Comparison of ENCODE assay signal across 1 cellular context in genomic region chr19:58170860-58171259, GRCh38.
TF ChIP-seq lines count a peak whose summit lies in the region.

No MANE protein-coding gene starts in this region.

TF ChIP-seq in K562, 482 proteins besides CTCF, POLR2A, EP300 and RAD21:
- 0 out of 2 replicates have a peak, but pooled peaks have one; percentile 24 for TF ChIP-seq FOSL1 (tag; conservative IDR thresholded peaks at IDR 0.05)
- TF ChIP-seq, protein P1, sequence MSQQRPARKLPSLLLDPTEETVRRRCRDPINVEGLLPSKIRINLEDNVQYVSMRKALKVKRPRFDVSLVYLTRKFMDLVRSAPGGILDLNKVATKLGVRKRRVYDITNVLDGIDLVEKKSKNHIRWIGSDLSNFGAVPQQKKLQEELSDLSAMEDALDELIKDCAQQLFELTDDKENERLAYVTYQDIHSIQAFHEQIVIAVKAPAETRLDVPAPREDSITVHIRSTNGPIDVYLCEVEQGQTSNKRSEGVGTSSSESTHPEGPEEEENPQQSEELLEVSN (IDR thresholded peaks at IDR 0.05; ENCODE audit: borderline replicate concordance in 1 of 2, extremely low read depth in 1 of 2, insufficient read depth in 1 of 2, insufficient read length in 1 of 2, low read depth in 1 of 2, low read length in 1 of 2, poor library complexity in 1 of 2, severe bottlenecking in 1 of 2) = no peak
- TF ChIP-seq SNRNP70 (optimal IDR thresholded peaks at IDR 0.05; ENCODE audit: low read depth, low read length) = no peak
- no peak for TF ChIP-seq CXXC5 (CRISPR knock-in tag; IDR thresholded peaks at IDR 0.05)
- no peak for TF ChIP-seq POLR2G (IDR thresholded peaks at IDR 0.05; ENCODE audit: low read depth, low read length)
- TF ChIP-seq ZNF780A (CRISPR knock-in tag; IDR thresholded peaks at IDR 0.05) = no peak
- TF ChIP-seq ZNF174 (CRISPR knock-in tag; IDR thresholded peaks at IDR 0.05) = no peak
TF ChIP-seq in K562: peak in this region for 1.
